1 cellular context compared by ENCODE assay signal in genomic region chr2:218404351-218405145, GRCh38.
TF ChIP-seq lines count a peak whose summit lies in the region.

No MANE protein-coding gene starts in this region.

TF ChIP-seq in K562, 482 proteins besides CTCF, POLR2A, EP300 and RAD21:
- TF ChIP-seq HNRNPUL1 (IDR thresholded peaks at IDR 0.05; ENCODE audit: low read length) (no peak), ZBTB12 (CRISPR knock-in tag; IDR thresholded peaks at IDR 0.05) (no peak), FOXA3 (CRISPR knock-in tag; conservative IDR thresholded peaks at IDR 0.05 in 1 of 2, IDR thresholded peaks at IDR 0.05 in 1 of 2) (no peak), POLR2AphosphoS5 (IDR thresholded peaks at IDR 0.05; ENCODE audit: control insufficient read depth, insufficient read depth, low read depth, low read length) (0 out of 2 replicates have a peak, but pooled peaks have one; percentile 35), RBM22 (IDR thresholded peaks at IDR 0.05; ENCODE audit: low read depth, low read length, poor library complexity, severe bottlenecking) (peak; percentile 33), RBFOX2 (IDR thresholded peaks at IDR 0.05; ENCODE audit: low read depth, low read length) (peak; percentile 52), ZNF57 (CRISPR knock-in tag; IDR thresholded peaks at IDR 0.05) (no peak), CHD1 (IDR thresholded peaks at IDR 0.05; ENCODE audit: low read length) (no peak), KLF16 (IDR thresholded peaks at IDR 0.05) (no peak), ZNF140 (CRISPR knock-in tag; IDR thresholded peaks at IDR 0.05) (no peak), POLR2G (IDR thresholded peaks at IDR 0.05; ENCODE audit: low read depth, low read length) (peak; percentile 53)
